Comparison of ENCODE assay signal across 13 cellular contexts in genomic region chr15:60575995-60576394, GRCh38.
DNase-seq lines count a peak whose midpoint lies in the region; ATAC-seq, FAIRE-seq and TF ChIP-seq lines count a peak whose summit lies in the region.
"Had no signal": no experiment of that assay in that cellular context is flagged by ENCODE, and none has a peak within 500 bp of the region (broad histone marks: within the 10 kb centered on the region; RNA-seq: fewer than 3 reads in every experiment).

No MANE protein-coding gene starts in this region.

- H3K27me3 Mint-ChIP-seq in T-helper 1 cell treated with Interleukin-12 subunit alpha and Interleukin-12 subunit beta and Interleukin-4 antibody, amounts not matched to agents 30 μg/mL and 1 μg/mL, for 36 hours (ENCODE audit: low read depth), result no peaks in the 10 kb centered on the region

- H3K4me3 ChIP-seq in MG63 (no peak overlapping the region), epithelial cell of esophagus (ENCODE audit: low read length) (no peak overlapping the region), pancreas (no peak overlapping the region), kidney (ENCODE audit: low read length in 2 of 2) (no peak overlapping the region)

- peak; percentile 42 to 74 (median 69) for ATAC-seq in pancreas

- intact Hi-C loops in pancreas (cut with DNase I) (no loop called here), kidney (cut with DNase I) (no loop called here)

- no peak for DNase-seq in T-helper 1 cell
- peak; percentile 5 for DNase-seq in MG63
- peak; percentile 61 for DNase-seq in epithelial cell of esophagus (ENCODE audit: low read depth)
- peak in 1 of 6 donors; percentile 22 for DNase-seq in pancreas
- DNase-seq in kidney, result no peak
- DNase-seq in stimulated activated CD4-positive, alpha-beta T cell treated with anti-CD3 and anti-CD28 coated beads, Interleukin-4, amount 100 ng/mL, for 1 hour, result no peak
- no peak for DNase-seq in amniotic stem cell (lab: John Stamatoyannopoulos, UW)
- DNase-seq: islet precursor cell, NCI-H1694 treated with DMSO at 0.1 percent for 48 hours had no signal

- H3K27ac ChIP-seq in pancreas (no peak overlapping the region), kidney (ENCODE audit: low read depth in 2 of 2, low read length in 2 of 2) (no peak overlapping the region)
- H3K27ac ChIP-seq: 22Rv1, WERI-Rb-1 had no signal

- peaks cover 77% of the 10 kb centered on the region for H3K4me1 Mint-ChIP-seq in T-helper 1 cell treated with Interleukin-12 subunit alpha and Interleukin-12 subunit beta and Interleukin-4 antibody, amounts not matched to agents 30 μg/mL and 1 μg/mL, for 36 hours (ENCODE audit: low read depth)

- H3K4me1 ChIP-seq in pancreas (peaks cover 14 to 41% (median 15%) of the 10 kb centered on the region in 3 donors), kidney (ENCODE audit: control insufficient read depth in 1 of 2, insufficient read depth in 1 of 2, low read depth in 1 of 2, low read length in 2 of 2) (peaks cover 0 to 12% of the 10 kb centered on the region in 2 donors)

- TF ChIP-seq CTCF in epithelial cell of esophagus (IDR thresholded peaks at IDR 0.05; ENCODE audit: insufficient read depth, low read depth, low read length, missing control alignments), result no peak
- TF ChIP-seq CTCF in pancreas (IDR thresholded peaks at IDR 0.05), result no peak
- no peak for TF ChIP-seq CTCF in kidney (IDR thresholded peaks at IDR 0.05; ENCODE audit: borderline replicate concordance, extremely low read depth, insufficient read depth)

- peak overlapping the region; percentile 94 for H3K27ac Mint-ChIP-seq in T-helper 1 cell treated with Interleukin-12 subunit alpha and Interleukin-12 subunit beta and Interleukin-4 antibody, amounts not matched to agents 30 μg/mL and 1 μg/mL, for 36 hours
- H3K27ac Mint-ChIP-seq: progenitor cell of endocrine pancreas had no signal

- FAIRE-seq in pancreas (lab: Jason Lieb, UNC) (no peak), kidney (lab: Jason Lieb, UNC) (no peak)

- 45 to 47% methylated on average over 3 of the region's 3 CpGs for WGBS in pancreas, 2 donors

- H3K36me3 Mint-ChIP-seq in T-helper 1 cell treated with Interleukin-12 subunit alpha and Interleukin-12 subunit beta and Interleukin-4 antibody, amounts not matched to agents 30 μg/mL and 1 μg/mL, for 36 hours (ENCODE audit: low read depth), result peaks cover 22% of the 10 kb centered on the region

- H3K9me3 ChIP-seq in MG63, result no peaks in the 10 kb centered on the region
- H3K9me3 ChIP-seq in pancreas, result no peaks in the 10 kb centered on the region
- H3K9me3 ChIP-seq in kidney (ENCODE audit: control insufficient read depth in 1 of 2, low read length in 2 of 2), result no peaks in the 10 kb centered on the region

- H3K36me3 ChIP-seq in MG63 (no peaks in the 10 kb centered on the region), pancreas (no peaks in the 10 kb centered on the region), kidney (ENCODE audit: control insufficient read depth in 1 of 2, insufficient read depth in 2 of 2, low read length in 2 of 2) (no peaks in the 10 kb centered on the region)
- H3K36me3 ChIP-seq: WERI-Rb-1 had no signal

- no peaks in the 10 kb centered on the region for H3K27me3 ChIP-seq in MG63
- H3K27me3 ChIP-seq in pancreas, result no peaks in the 10 kb centered on the region

- peak overlapping the region; percentile 69 for H3K4me3 Mint-ChIP-seq in T-helper 1 cell treated with Interleukin-12 subunit alpha and Interleukin-12 subunit beta and Interleukin-4 antibody, amounts not matched to agents 30 μg/mL and 1 μg/mL, for 36 hours

- no peaks in the 10 kb centered on the region for H3K9me3 Mint-ChIP-seq in T-helper 1 cell treated with Interleukin-12 subunit alpha and Interleukin-12 subunit beta and Interleukin-4 antibody, amounts not matched to agents 30 μg/mL and 1 μg/mL, for 36 hours

- no peak overlapping the region for H3K9ac ChIP-seq in kidney (ENCODE audit: low read length in 2 of 2)

Comparison
In these comparisons a context has a peak if more than half of its experiments do, and no peak if none do; other contexts are left out.
1. DNase-seq: peak in MG63 (single experiment) and epithelial cell of esophagus (single experiment); none in T-helper 1 cell (0 of 5), kidney (single experiment), stimulated activated CD4-positive, alpha-beta T cell treated with anti-CD3 and anti-CD28 coated beads, Interleukin-4, amount 100 ng/mL, for 1 hour (single experiment) and amniotic stem cell (single experiment).